ENCODE assay signal across 14 cellular contexts in the genomic region with DNA sequence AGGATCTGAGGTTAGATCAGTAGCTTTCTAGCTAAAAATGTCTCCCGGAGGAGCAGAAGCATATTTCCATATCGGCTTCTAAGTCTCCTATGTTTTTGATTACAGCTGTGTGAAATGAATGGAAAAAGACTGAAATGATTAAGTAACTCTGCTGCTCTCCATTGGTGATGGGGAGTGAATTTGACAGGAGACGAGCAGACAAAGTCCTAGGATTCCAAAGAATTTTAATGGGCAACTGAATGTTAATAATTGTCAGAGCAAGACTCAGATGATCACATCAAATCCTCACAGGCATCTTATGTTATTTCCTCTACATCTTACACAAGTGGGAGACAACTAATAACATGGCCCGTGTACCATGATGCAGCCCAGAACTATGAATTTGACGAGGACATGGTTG.
DNase-seq lines count a peak whose midpoint lies in the region; ATAC-seq and TF ChIP-seq lines count a peak whose summit lies in the region.
"Had no signal": no experiment of that assay in that cellular context is flagged by ENCODE, and none has a peak within 500 bp of the region (broad histone marks: within the 10 kb centered on the region; RNA-seq: fewer than 3 reads in every experiment).

No MANE protein-coding gene starts in this region.

- H3K4me3 Mint-ChIP-seq in osteocyte (ENCODE audit: unreplicated experiment) (no peak overlapping the region), mesothelial cell of epicardium (no peak overlapping the region)
- no peak overlapping the region for H3K4me3 Mint-ChIP-seq in activated T-cell treated with anti-CD3 and anti-CD28 coated beads, Interleukin-2, amount 50 U/mL, for 4 hours
- H3K4me3 Mint-ChIP-seq: CD4-positive, alpha-beta T cell had no signal

- H3K27ac Mint-ChIP-seq in osteocyte (ENCODE audit: unreplicated experiment), result peak overlapping the region; percentile 7
- H3K27ac Mint-ChIP-seq in mesothelial cell of epicardium, result no peak overlapping the region
- H3K27ac Mint-ChIP-seq: CD4-positive, alpha-beta T cell had no signal

- peak; percentile 50; the same call in 2 of the 3 replicates for ATAC-seq in SK-N-SH treated with all-trans-retinoic acid at 6 μM for 48 hours
- ATAC-seq in activated T-cell treated with anti-CD3 and anti-CD28 coated beads, Interleukin-2, amount 50 U/mL, for 4 hours, result no peak
- ATAC-seq: Panc1, Right ventricle myocardium inferior had no signal

- H3K27me3 Mint-ChIP-seq in osteocyte (ENCODE audit: unreplicated experiment) (no peaks in the 10 kb centered on the region), mesothelial cell of epicardium (ENCODE audit: low read depth) (no peaks in the 10 kb centered on the region)
- no peaks in the 10 kb centered on the region for H3K27me3 Mint-ChIP-seq in activated T-cell treated with anti-CD3 and anti-CD28 coated beads, Interleukin-2, amount 50 U/mL, for 4 hours (ENCODE audit: low read depth)
- H3K27me3 Mint-ChIP-seq: CD4-positive, alpha-beta T cell had no signal

- no peaks in the 10 kb centered on the region for H3K36me3 Mint-ChIP-seq in osteocyte (ENCODE audit: unreplicated experiment)
- no peaks in the 10 kb centered on the region for H3K36me3 Mint-ChIP-seq in mesothelial cell of epicardium
- H3K36me3 Mint-ChIP-seq in activated T-cell treated with anti-CD3 and anti-CD28 coated beads, Interleukin-2, amount 50 U/mL, for 4 hours (ENCODE audit: insufficient read depth), result no peaks in the 10 kb centered on the region

- DNase-seq in ACHN (peak; percentile 84), kidney tubule cell (ENCODE audit: low spot score) (peak; percentile 85), osteocyte (ENCODE audit: extremely low spot score, unreplicated experiment) (no peak), COLO829 (ENCODE audit: low spot score) (no peak), mesothelial cell of epicardium (ENCODE audit: low spot score in 2 of 2, unreplicated experiment in 2 of 2) (no peak)
- DNase-seq in activated CD8-positive, alpha-beta memory T cell treated with anti-CD3 and anti-CD28 coated beads, Interleukin-2, amount 50 U/mL, for 4 hours, result no peak
- no peak for DNase-seq in activated T-cell treated with anti-CD3 and anti-CD28 coated beads, Interleukin-2, amount 50 U/mL, for 4 hours
- DNase-seq: 8988T; CD4-positive, alpha-beta T cell; NCI-H1105; NCI-H2081 had no signal

- peaks cover 3% of the 10 kb centered on the region for H3K4me1 Mint-ChIP-seq in osteocyte (ENCODE audit: unreplicated experiment)
- H3K4me1 Mint-ChIP-seq in mesothelial cell of epicardium, result peaks cover 4% of the 10 kb centered on the region
- no peaks in the 10 kb centered on the region for H3K4me1 Mint-ChIP-seq in activated T-cell treated with anti-CD3 and anti-CD28 coated beads, Interleukin-2, amount 50 U/mL, for 4 hours (ENCODE audit: low read depth)

- in situ Hi-C loops in ACHN (cut with HindIII; ENCODE audit: low pct_ligation_motif_present, low pct_unique_long_range_greater_than_20kb, low sequenced_read_pairs), result no loop called here

- TF ChIP-seq CTCF in osteocyte (IDR thresholded peaks at IDR 0.05) (no peak), mesothelial cell of epicardium (IDR thresholded peaks at IDR 0.05; ENCODE audit: unreplicated experiment) (no peak)

- H3K9me3 Mint-ChIP-seq in osteocyte (ENCODE audit: unreplicated experiment) (no peaks in the 10 kb centered on the region), mesothelial cell of epicardium (no peaks in the 10 kb centered on the region)
- H3K9me3 Mint-ChIP-seq in activated T-cell treated with anti-CD3 and anti-CD28 coated beads, Interleukin-2, amount 50 U/mL, for 4 hours, result no peaks in the 10 kb centered on the region
- H3K9me3 Mint-ChIP-seq: CD4-positive, alpha-beta T cell had no signal

TF ChIP-seq in SK-N-SH treated with all-trans-retinoic acid at 6 μM for 48 hours, 23 proteins besides CTCF, POLR2A, EP300 and RAD21:
- TF ChIP-seq RARB (CRISPR knock-in tag; IDR thresholded peaks at IDR 0.05) (no peak), ISL1 (CRISPR knock-in tag; IDR thresholded peaks at IDR 0.05) (peak; percentile 46), TSHZ2 (CRISPR knock-in tag; IDR thresholded peaks at IDR 0.05) (no peak)

Comparison
In these comparisons a context has a peak if more than half of its experiments do, and no peak if none do; other contexts are left out.
1. DNase-seq: peak in ACHN (single experiment) and kidney tubule cell (single experiment); none in osteocyte (single experiment), COLO829 (single experiment), mesothelial cell of epicardium (0 of 2), activated CD8-positive, alpha-beta memory T cell treated with anti-CD3 and anti-CD28 coated beads, Interleukin-2, amount 50 U/mL, for 4 hours (single experiment) and activated T-cell treated with anti-CD3 and anti-CD28 coated beads, Interleukin-2, amount 50 U/mL, for 4 hours (single experiment).